In the genomic region with DNA sequence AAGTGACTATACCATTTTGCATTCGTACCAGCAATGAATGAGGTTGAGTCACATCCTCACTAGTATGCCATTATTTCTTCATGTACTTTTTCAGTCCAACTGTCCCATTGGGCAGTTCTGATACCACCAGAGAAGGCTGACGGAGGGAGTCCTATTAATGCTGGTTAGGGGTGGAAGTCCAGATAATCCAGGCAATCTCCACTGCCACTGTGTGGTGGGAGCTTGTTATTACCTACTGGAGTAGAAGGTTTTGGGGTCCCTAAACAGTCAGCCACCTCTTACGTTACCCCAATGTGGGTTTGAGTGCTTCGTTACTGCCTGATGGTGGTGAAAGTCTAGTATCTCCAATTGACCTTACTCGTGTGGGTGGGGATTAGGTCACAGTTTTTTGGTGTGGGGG, we compare ENCODE assay signal across 17 cellular contexts.
DNase-seq lines count a peak whose midpoint lies in the region; ATAC-seq, FAIRE-seq and TF ChIP-seq lines count a peak whose summit lies in the region.
"Had no signal": no experiment of that assay in that cellular context is flagged by ENCODE, and none has a peak within 500 bp of the region (broad histone marks: within the 10 kb centered on the region; RNA-seq: fewer than 3 reads in every experiment).

No MANE protein-coding gene starts in this region.

- in situ Hi-C loops in SK-MEL-5 (cut with HindIII; ENCODE audit: low pct_unique_long_range_greater_than_20kb, low sequenced_read_pairs): no loop called here

- no peaks in the 10 kb centered on the region for H3K36me3 ChIP-seq in keratinocyte (ENCODE audit: control insufficient read depth in 2 of 2, extremely low read depth in 1 of 2, insufficient read depth in 2 of 2, low read length in 2 of 2)
- H3K36me3 ChIP-seq: HAP-1 had no signal

- no peaks in the 10 kb centered on the region for H3K4me1 ChIP-seq in keratinocyte (ENCODE audit: control insufficient read depth, extremely low read depth, insufficient read depth, low read length)
- H3K4me1 ChIP-seq: HAP-1 had no signal

- dilution Hi-C loops in keratinocyte (cut with MboI; ENCODE audit: extremely low pct_ligation_motif_present, low sequenced_read_pairs): no loop called here

- H3K4me3 ChIP-seq in GM12875 (ENCODE audit: low read depth, low read length) (no peak overlapping the region), keratinocyte (ENCODE audit: control insufficient read depth in 2 of 3, extremely low read depth in 1 of 3, insufficient read depth in 2 of 3, low read depth in 1 of 3, low read length in 3 of 3) (no peak overlapping the region)
- H3K4me3 ChIP-seq: HAP-1 had no signal

- H3K9me1 ChIP-seq in keratinocyte (ENCODE audit: control insufficient read depth, extremely low read depth, insufficient read depth, low read length): no peaks in the 10 kb centered on the region

- peak; percentile 26; the same call in 1 of the 2 replicates for TF ChIP-seq CTCF in GM12875 (IDR thresholded peaks at IDR 0.05; ENCODE audit: borderline replicate concordance, insufficient read depth, low read depth, low read length)
- TF ChIP-seq CTCF in keratinocyte (optimal IDR thresholded peaks at IDR 0.05 in 1 of 3, IDR thresholded peaks at IDR 0.05 in 1 of 3, conservative IDR thresholded peaks at IDR 0.05 in 1 of 3; ENCODE audit: extremely low read depth in 1 of 3, insufficient read depth in 2 of 3, low read length in 3 of 3): peak in 2 of 3 experiments; percentile 38 to 55

- no peaks in the 10 kb centered on the region for H3K79me2 ChIP-seq in keratinocyte (ENCODE audit: control insufficient read depth, insufficient read depth, low read length)

- H3K9me3 ChIP-seq in keratinocyte (ENCODE audit: control insufficient read depth, low read depth, low read length): no peaks in the 10 kb centered on the region
- H3K9me3 ChIP-seq: HAP-1 had no signal

- DNase-seq in Ammon's horn (ENCODE audit: low spot score) (peak; percentile 7), SK-MEL-5 (ENCODE audit: low read depth, low spot score) (peak; percentile 52), keratinocyte (ENCODE audit: low read depth, low spot score) (no peak), NCI-H187 treated with DMSO at 0.1 percent for 48 hours (lab: John Stamatoyannopoulos, UW) (no peak)
- no peak for DNase-seq in stimulated activated CD4-positive, alpha-beta T cell treated with anti-CD3 and anti-CD28 coated beads, Interleukin-2, amount 100 ng/mL, for 24 hours
- DNase-seq: activated CD4-positive, alpha-beta T cell treated with anti-CD3 and anti-CD28 coated beads for 4 hours; activated effector memory CD4-positive, alpha-beta T cell treated with anti-CD3 and anti-CD28 coated beads, Interleukin-2, amount 50 U/mL, for 16 hours; CD4-positive, alpha-beta T cell; cerebellar nuclear complex; NCI-H446; stimulated activated CD4-positive, alpha-beta T cell treated with anti-CD3 and anti-CD28 coated beads, Interleukin-15, amount 100 ng/mL, for 24 hours had no signal

- H3K27me3 ChIP-seq in keratinocyte (ENCODE audit: control insufficient read depth, extremely low read depth, insufficient read depth, low read length): no peaks in the 10 kb centered on the region

- no peaks in the 10 kb centered on the region for H4K20me1 ChIP-seq in keratinocyte (ENCODE audit: control insufficient read depth, extremely low read depth, insufficient read depth, low read length)

- no peak for ATAC-seq in HG03039 (IDR thresholded peaks at IDR 0.05; ENCODE audit: unreplicated experiment)
- no peak for ATAC-seq in HG02885 (IDR thresholded peaks at IDR 0.05; ENCODE audit: poor library complexity, unreplicated experiment)
- ATAC-seq: natural killer cell treated with Interleukin-12 subunit alpha and Interleukin-12 subunit beta and Interleukin-15 and Interleukin-18, amount 100 ng/mL, for 72 hours had no signal

- H3K4me2 ChIP-seq in keratinocyte (ENCODE audit: control insufficient read depth, extremely low read depth, insufficient read depth, low read depth, low read length): no peak overlapping the region

- no peak overlapping the region for H3K9ac ChIP-seq in keratinocyte (ENCODE audit: control insufficient read depth, extremely low read depth, insufficient read depth, low read length)

- H2AFZ ChIP-seq in keratinocyte (ENCODE audit: control insufficient read depth, low read length): no peak overlapping the region

- FAIRE-seq in keratinocyte (lab: Jason Lieb, UNC): no peak
- FAIRE-seq: islet of Langerhans had no signal

- H3K27ac ChIP-seq in keratinocyte (ENCODE audit: control insufficient read depth, insufficient read depth, low read length): no peak overlapping the region

Comparison
In these comparisons a context has a peak if more than half of its experiments do, and no peak if none do; other contexts are left out.
1. DNase-seq: peak in Ammon's horn (single experiment) and SK-MEL-5 (single experiment); none in keratinocyte (single experiment), NCI-H187 treated with DMSO at 0.1 percent for 48 hours (single experiment) and stimulated activated CD4-positive, alpha-beta T cell treated with anti-CD3 and anti-CD28 coated beads, Interleukin-2, amount 100 ng/mL, for 24 hours (0 of 2).